Comparison of ENCODE assay signal across 1 cellular context in the genomic region with DNA sequence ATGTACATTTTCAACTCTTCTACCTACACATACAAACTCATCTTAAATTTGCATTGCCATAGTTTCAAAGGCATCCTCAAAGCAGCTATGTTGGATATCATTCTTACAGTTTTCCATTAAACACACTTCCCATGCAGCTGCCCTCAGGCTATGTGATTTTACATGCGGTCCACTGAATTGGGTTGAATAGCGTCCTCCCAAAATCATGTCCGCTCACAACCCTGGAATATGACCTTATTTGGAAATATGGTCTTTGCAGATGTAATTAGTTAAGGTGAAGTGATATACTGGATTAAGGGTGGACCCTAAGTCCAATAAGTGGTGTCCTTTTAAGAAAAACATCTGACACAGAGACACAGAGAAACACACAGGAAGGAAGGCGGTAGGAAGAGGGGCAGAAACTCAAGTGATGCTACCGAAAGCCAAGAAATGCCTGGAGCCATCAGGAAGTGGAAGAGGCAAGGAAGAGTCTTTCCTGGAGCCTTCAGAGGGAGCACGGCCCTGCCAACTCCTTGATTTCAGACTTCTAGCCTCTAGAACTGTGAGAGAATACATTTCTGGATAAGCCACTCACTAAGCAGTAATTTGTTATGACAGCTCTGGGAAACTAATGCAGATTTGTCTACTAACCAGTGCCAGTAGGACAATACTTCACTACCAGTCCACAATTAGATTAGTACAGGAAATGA.
TF ChIP-seq lines count a peak whose summit lies in the region.

No MANE protein-coding gene starts in this region.

TF ChIP-seq in IMR-90, 13 proteins besides CTCF, POLR2A, EP300 and RAD21:
- TF ChIP-seq MAFK (IDR thresholded peaks at IDR 0.05; ENCODE audit: low read depth, low read length) = no peak
- TF ChIP-seq RFX5 (IDR thresholded peaks at IDR 0.05; ENCODE audit: low read depth, low read length) = no peak
- TF ChIP-seq FOS (IDR thresholded peaks at IDR 0.05; ENCODE audit: low read depth, low read length) = no peak
- no peak for TF ChIP-seq NFE2L2 (IDR thresholded peaks at IDR 0.05; ENCODE audit: low read depth, low read length)
- TF ChIP-seq, protein P1, sequence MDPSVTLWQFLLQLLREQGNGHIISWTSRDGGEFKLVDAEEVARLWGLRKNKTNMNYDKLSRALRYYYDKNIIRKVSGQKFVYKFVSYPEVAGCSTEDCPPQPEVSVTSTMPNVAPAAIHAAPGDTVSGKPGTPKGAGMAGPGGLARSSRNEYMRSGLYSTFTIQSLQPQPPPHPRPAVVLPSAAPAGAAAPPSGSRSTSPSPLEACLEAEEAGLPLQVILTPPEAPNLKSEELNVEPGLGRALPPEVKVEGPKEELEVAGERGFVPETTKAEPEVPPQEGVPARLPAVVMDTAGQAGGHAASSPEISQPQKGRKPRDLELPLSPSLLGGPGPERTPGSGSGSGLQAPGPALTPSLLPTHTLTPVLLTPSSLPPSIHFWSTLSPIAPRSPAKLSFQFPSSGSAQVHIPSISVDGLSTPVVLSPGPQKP (IDR thresholded peaks at IDR 0.05; ENCODE audit: borderline replicate concordance, low read depth, low read length) = no peak
- no peak for TF ChIP-seq MXI1 (IDR thresholded peaks at IDR 0.05; ENCODE audit: borderline replicate concordance, low read depth, low read length)
- no peak for TF ChIP-seq MAZ (IDR thresholded peaks at IDR 0.05; ENCODE audit: borderline replicate concordance, low read depth, low read length)
- TF ChIP-seq CHD1 (IDR thresholded peaks at IDR 0.05; ENCODE audit: low read depth, low read length) = no peak
- TF ChIP-seq BHLHE40 (IDR thresholded peaks at IDR 0.05; ENCODE audit: low read depth, low read length) = no peak
- TF ChIP-seq CEBPB (IDR thresholded peaks at IDR 0.05; ENCODE audit: low read depth, low read length) = no peak
- TF ChIP-seq, protein P2, sequence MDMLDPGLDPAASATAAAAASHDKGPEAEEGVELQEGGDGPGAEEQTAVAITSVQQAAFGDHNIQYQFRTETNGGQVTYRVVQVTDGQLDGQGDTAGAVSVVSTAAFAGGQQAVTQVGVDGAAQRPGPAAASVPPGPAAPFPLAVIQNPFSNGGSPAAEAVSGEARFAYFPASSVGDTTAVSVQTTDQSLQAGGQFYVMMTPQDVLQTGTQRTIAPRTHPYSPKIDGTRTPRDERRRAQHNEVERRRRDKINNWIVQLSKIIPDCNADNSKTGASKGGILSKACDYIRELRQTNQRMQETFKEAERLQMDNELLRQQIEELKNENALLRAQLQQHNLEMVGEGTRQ (IDR thresholded peaks at IDR 0.05; ENCODE audit: low read depth, low read length) = no peak
- no peak for TF ChIP-seq RCOR1 (IDR thresholded peaks at IDR 0.05; ENCODE audit: insufficient replicate concordance, low read length)
- TF ChIP-seq SMC3 (IDR thresholded peaks at IDR 0.05; ENCODE audit: low read depth, low read length) = no peak
TF ChIP-seq in IMR-90: peak in this region for 0.
